ENCODE assay signal across 8 cellular contexts in genomic region chrX:101485212-101486064, GRCh38. TPM values are rescaled to one million over a fixed set of nuclear protein-coding genes. Genes with fewer than 3 reads are reported as not detected.
DNase-seq lines count a peak whose midpoint lies in the region; ATAC-seq, FAIRE-seq and TF ChIP-seq lines count a peak whose summit lies in the region.

TSS of gene ARMCX4 (plus strand) at chrX:101485456. CDS start at chrX:101488590, 3,134 bp downstream.

- CTCF ChIA-PET in naive thymus-derived CD4-positive, alpha-beta T cell (lab: Charles Lee) = no interaction called here

- H3K27me3 ChIP-seq in naive thymus-derived CD4-positive, alpha-beta T cell (ENCODE audit: control insufficient read depth in 2 of 2, insufficient read depth in 2 of 2, low read length in 2 of 2) = no peaks in the 10 kb centered on the region

- H3K4me1 Mint-ChIP-seq in activated T-cell treated with anti-CD3 and anti-CD28 coated beads, Interleukin-2, amount 50 U/mL, for 24 hours (ENCODE audit: low read depth) = peaks cover 8% of the 10 kb centered on the region
- H3K4me1 Mint-ChIP-seq in naive thymus-derived CD4-positive, alpha-beta T cell = peaks cover 0 to 10% (median 9%) of the 10 kb centered on the region in 7 donors
- peaks cover 8% of the 10 kb centered on the region for H3K4me1 Mint-ChIP-seq in stimulated activated naive CD8-positive, alpha-beta T cell treated with anti-CD3 and anti-CD28 coated beads, Interleukin-15, Interleukin-2, amounts not matched to agents 100 ng/mL and 50 ng/mL, for 24 hours (ENCODE audit: low read depth)

- peak within 1 kb of the TSS; percentile 64 for H3K4me3 ChIP-seq in naive thymus-derived CD4-positive, alpha-beta T cell (ENCODE audit: low read length)

- H3K4me3 Mint-ChIP-seq in activated T-cell treated with anti-CD3 and anti-CD28 coated beads, Interleukin-2, amount 50 U/mL, for 24 hours = peak within 1 kb of the TSS; percentile 79
- peak within 1 kb of the TSS; percentile 74 to 93 (median 88) for H3K4me3 Mint-ChIP-seq in naive thymus-derived CD4-positive, alpha-beta T cell
- H3K4me3 Mint-ChIP-seq in stimulated activated naive CD8-positive, alpha-beta T cell treated with anti-CD3 and anti-CD28 coated beads, Interleukin-15, Interleukin-2, amounts not matched to agents 100 ng/mL and 50 ng/mL, for 24 hours = peak within 1 kb of the TSS; percentile 77

- intact Hi-C loops in naive thymus-derived CD4-positive, alpha-beta T cell (cut with micrococcal nuclease) = loop anchor here in 1 of 2 donors (2.0 to 10.0 kb wide), 2 partner anchors 77 to 309 kb away; partner anchors contain the start of gene HNRNPH2

- DNase-seq in NCI-H2196 treated with DMSO at 0.1 percent for 48 hours (lab: John Stamatoyannopoulos, UW; ENCODE audit: unreplicated experiment) = peak; percentile 42
- peak; percentile 65 for DNase-seq in activated T-cell treated with anti-CD3 and anti-CD28 coated beads, Interleukin-2, amount 50 U/mL, for 24 hours
- DNase-seq in fibroblast of gingiva (ENCODE audit: low read depth) = peak; percentile 53
- DNase-seq in naive thymus-derived CD4-positive, alpha-beta T cell = peak; percentile 21 to 61 (median 43)
- DNase-seq in GM12892 (ENCODE audit: insufficient read length) = no peak

- H3K27me3 Mint-ChIP-seq in activated T-cell treated with anti-CD3 and anti-CD28 coated beads, Interleukin-2, amount 50 U/mL, for 24 hours = peaks cover 13% of the 10 kb centered on the region
- H3K27me3 Mint-ChIP-seq in naive thymus-derived CD4-positive, alpha-beta T cell = peaks cover 0 to 11% (median 0%) of the 10 kb centered on the region in 5 donors
- H3K27me3 Mint-ChIP-seq in stimulated activated naive CD8-positive, alpha-beta T cell treated with anti-CD3 and anti-CD28 coated beads, Interleukin-15, Interleukin-2, amounts not matched to agents 100 ng/mL and 50 ng/mL, for 24 hours = no peaks in the 10 kb centered on the region

- no peaks in the 10 kb centered on the region for H3K36me3 Mint-ChIP-seq in activated T-cell treated with anti-CD3 and anti-CD28 coated beads, Interleukin-2, amount 50 U/mL, for 24 hours (ENCODE audit: low read depth)
- peaks cover 0 to 12% (median 7%) of the 10 kb centered on the region in 5 donors for H3K36me3 Mint-ChIP-seq in naive thymus-derived CD4-positive, alpha-beta T cell
- peaks cover 4% of the 10 kb centered on the region for H3K36me3 Mint-ChIP-seq in stimulated activated naive CD8-positive, alpha-beta T cell treated with anti-CD3 and anti-CD28 coated beads, Interleukin-15, Interleukin-2, amounts not matched to agents 100 ng/mL and 50 ng/mL, for 24 hours (ENCODE audit: low read depth)

- FAIRE-seq in GM12892 (lab: Jason Lieb, UNC) = no peak

- POLR2A ChIA-PET in naive thymus-derived CD4-positive, alpha-beta T cell (lab: Charles Lee) = interaction anchor here (0.7 to 1.2 kb wide), 2 partner anchors 10 to 447 kb away, joined by 3 to 4 read pairs; partner anchors contain the start of gene ZMAT1

- no peaks in the 10 kb centered on the region for H3K36me3 ChIP-seq in naive thymus-derived CD4-positive, alpha-beta T cell (ENCODE audit: control insufficient read depth in 2 of 3, insufficient read depth in 3 of 3, low read length in 3 of 3)

- H3K27ac ChIP-seq in naive thymus-derived CD4-positive, alpha-beta T cell (ENCODE audit: low read depth, low read length) = peak within 1 kb of the TSS; percentile 72

- H3K4me1 ChIP-seq in naive thymus-derived CD4-positive, alpha-beta T cell (ENCODE audit: control insufficient read depth in 2 of 2, insufficient read depth in 2 of 2, low read length in 2 of 2) = no peaks in the 10 kb centered on the region

- H3K27ac Mint-ChIP-seq in activated T-cell treated with anti-CD3 and anti-CD28 coated beads, Interleukin-2, amount 50 U/mL, for 24 hours = peak within 1 kb of the TSS; percentile 41
- H3K27ac Mint-ChIP-seq in naive thymus-derived CD4-positive, alpha-beta T cell = peak within 1 kb of the TSS; percentile 29 to 96 (median 92)
- H3K27ac Mint-ChIP-seq in stimulated activated naive CD8-positive, alpha-beta T cell treated with anti-CD3 and anti-CD28 coated beads, Interleukin-15, Interleukin-2, amounts not matched to agents 100 ng/mL and 50 ng/mL, for 24 hours = peak within 1 kb of the TSS; percentile 40

- ATAC-seq in GM18511 (IDR thresholded peaks at IDR 0.05; ENCODE audit: unreplicated experiment) = peak; percentile 55
- ATAC-seq in naive thymus-derived CD4-positive, alpha-beta T cell = peak; percentile 91
- no peak for ATAC-seq in GM21515 (IDR thresholded peaks at IDR 0.05; ENCODE audit: unreplicated experiment)

- H3K9me3 ChIP-seq in naive thymus-derived CD4-positive, alpha-beta T cell (ENCODE audit: control insufficient read depth in 2 of 3, low read length in 3 of 3) = no peaks in the 10 kb centered on the region

- no peaks in the 10 kb centered on the region for H3K9me3 Mint-ChIP-seq in activated T-cell treated with anti-CD3 and anti-CD28 coated beads, Interleukin-2, amount 50 U/mL, for 24 hours
- no peaks in the 10 kb centered on the region for H3K9me3 Mint-ChIP-seq in naive thymus-derived CD4-positive, alpha-beta T cell
- H3K9me3 Mint-ChIP-seq in stimulated activated naive CD8-positive, alpha-beta T cell treated with anti-CD3 and anti-CD28 coated beads, Interleukin-15, Interleukin-2, amounts not matched to agents 100 ng/mL and 50 ng/mL, for 24 hours = no peaks in the 10 kb centered on the region

- no peak for TF ChIP-seq POLR2A in GM12892 (IDR thresholded peaks at IDR 0.05; ENCODE audit: low read depth, low read length)

RNA-seq across cellular contexts. Expression of gene ARMCX4, which starts in this region (rescaled TPM):
- total RNA-seq in naive thymus-derived CD4-positive, alpha-beta T cell = 10 to 100 TPM in 4 of 5 experiments, 1 to 10 TPM in 1; 2.1 to 18.1 (median 14.3) TPM
- 1 to 10 TPM in 1 of 2 donors, under 1 TPM in 1; 0.52 to 1.7 TPM for polyA plus RNA-seq in naive thymus-derived CD4-positive, alpha-beta T cell
- polyA plus RNA-seq in GM12892 (2012; ENCODE audit: missing spikeins) = 1.3 TPM

Comparison
In these comparisons a context has a peak if more than half of its experiments do, and no peak if none do; other contexts are left out.
1. H3K27ac Mint-ChIP-seq: peak in every context shown above with its lines; median percentile 92 in naive thymus-derived CD4-positive, alpha-beta T cell; 41 in activated T-cell treated with anti-CD3 and anti-CD28 coated beads, Interleukin-2, amount 50 U/mL, for 24 hours; 40 in stimulated activated naive CD8-positive, alpha-beta T cell treated with anti-CD3 and anti-CD28 coated beads, Interleukin-15, Interleukin-2, amounts not matched to agents 100 ng/mL and 50 ng/mL, for 24 hours.